In the genomic region with DNA sequence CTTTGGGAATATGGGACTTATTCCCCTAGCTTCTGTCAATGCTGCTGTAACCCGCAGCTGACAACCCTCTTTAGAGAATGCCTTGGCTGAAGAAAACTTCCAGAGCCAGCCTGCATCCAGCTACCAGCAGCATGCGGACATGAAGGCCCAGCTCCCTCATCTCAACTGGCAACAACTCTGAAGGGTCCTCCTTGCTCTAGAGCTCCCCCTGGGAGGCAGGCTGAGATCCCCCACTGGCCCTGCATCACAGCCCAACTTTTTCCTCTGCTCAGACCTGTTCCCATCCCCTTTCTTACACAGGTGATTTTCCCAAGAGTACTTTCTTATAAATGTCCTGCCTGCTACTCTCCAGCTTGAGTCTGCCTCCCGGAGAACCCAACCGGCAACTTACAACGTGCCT, we compare ENCODE assay signal across 11 cellular contexts. TPM values are rescaled to one million over a fixed set of nuclear protein-coding genes. Genes with fewer than 3 reads are reported as not detected.
A peak's percentile ranks its signal among the peaks of the same experiment; 100 is the strongest.
DNase-seq lines count a peak whose midpoint lies in the region; ATAC-seq and TF ChIP-seq lines count a peak whose summit lies in the region.
"Had no signal": no experiment of that assay in that cellular context is flagged by ENCODE, and none has a peak within 500 bp of the region (broad histone marks: within the 10 kb centered on the region; RNA-seq: fewer than 3 reads in every experiment).

No MANE protein-coding gene starts in this region.

- TF ChIP-seq CTCF in AG09319 (IDR thresholded peaks at IDR 0.05; ENCODE audit: low read depth, low read length) (peak; percentile 14), GM10266 (IDR thresholded peaks at IDR 0.05; ENCODE audit: control insufficient read depth, insufficient read depth, low read depth, missing control alignments) (peak; percentile 51)

- no peak for ATAC-seq in HG02840 (IDR thresholded peaks at IDR 0.05; ENCODE audit: low FRiP score, unreplicated experiment)
- ATAC-seq in GM21360 (IDR thresholded peaks at IDR 0.05; ENCODE audit: unreplicated experiment), result no peak
- ATAC-seq in GM21390 (IDR thresholded peaks at IDR 0.05; ENCODE audit: unreplicated experiment), result no peak
- ATAC-seq: natural killer cell had no signal

- DNase-seq in AG09319 (ENCODE audit: extremely low read depth, low read depth) (no peak), GM10266 (ENCODE audit: extremely low spot score) (no peak), SK-N-DZ (ENCODE audit: low spot score) (peak; percentile 26), globus pallidus (ENCODE audit: low spot score) (peak; percentile 13), NCI-H2171 treated with DMSO at 0.1 percent for 48 hours (lab: John Stamatoyannopoulos, UW) (no peak)
- DNase-seq: aorta, natural killer cell, NCI-H2227 treated with DMSO at 0.1 percent for 48 hours had no signal

RNA-seq across cellular contexts. Expression of a gene that starts 18.7 kb away (rescaled TPM):
- not detected in 2 replicates for polyA plus RNA-seq in SK-N-DZ (2014; cell fraction: cytosol; rRNA removed)
- polyA plus RNA-seq in SK-N-DZ (2014; cell fraction: nucleus; rRNA removed), result not detected in 2 replicates
- polyA plus RNA-seq: aorta had no signal

RNA-seq across cellular contexts. Expression of a gene that starts 32.2 kb away (rescaled TPM):
- 10.4 and 16.0 TPM in 2 replicates for polyA plus RNA-seq in SK-N-DZ (2014; cell fraction: cytosol; rRNA removed)
- 15.7 and 34.7 TPM in 2 replicates for polyA plus RNA-seq in SK-N-DZ (2014; cell fraction: nucleus; rRNA removed)

Comparison
In these comparisons a context has a peak if more than half of its experiments do, and no peak if none do; other contexts are left out.
1. DNase-seq: peak in SK-N-DZ (single experiment) and globus pallidus (single experiment); none in AG09319 (single experiment), GM10266 (single experiment) and NCI-H2171 treated with DMSO at 0.1 percent for 48 hours (single experiment).